ENCODE assay signal across 29 cellular contexts in the genomic region with DNA sequence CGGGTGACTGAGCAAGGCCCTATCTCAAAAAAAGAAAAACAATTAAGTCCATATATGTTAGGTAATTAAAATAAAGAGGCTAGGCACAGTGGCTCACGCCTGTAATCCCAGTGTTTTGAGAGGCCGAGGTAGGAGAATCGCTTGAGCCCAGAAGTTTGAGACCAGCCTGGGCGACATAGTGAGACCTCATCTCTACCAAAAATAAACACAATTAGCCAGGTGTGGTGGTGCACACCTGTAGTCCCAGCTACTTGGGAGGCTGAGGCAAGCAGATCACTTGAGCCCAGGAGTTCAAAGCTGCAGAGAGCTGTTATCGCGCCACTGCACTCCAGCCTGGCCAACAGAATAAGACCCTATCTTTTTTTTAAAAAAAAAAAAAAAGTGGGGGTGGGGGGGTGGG.
"Had no signal": no experiment of that assay in that cellular context is flagged by ENCODE, and none has a peak within 500 bp of the region (broad histone marks: within the 10 kb centered on the region; RNA-seq: fewer than 3 reads in every experiment).

No MANE protein-coding gene starts in this region.

- H3K36me3 Mint-ChIP-seq: naive thymus-derived CD8-positive, alpha-beta T cell; natural killer cell treated with Interleukin-12 subunit alpha and Interleukin-12 subunit beta and Interleukin-15 and Interleukin-18, amount 100 ng/mL, for 72 hours had no signal

- FAIRE-seq: small intestine, urothelium cell line had no signal

- H3K27me3 ChIP-seq: right lobe of liver, sigmoid colon, stomach, thyroid gland, upper lobe of left lung, vagina had no signal

- H2AFZ ChIP-seq: parathyroid adenoma had no signal

- ATAC-seq: naive thymus-derived CD8-positive, alpha-beta T cell; natural killer cell treated with Interleukin-12 subunit alpha and Interleukin-12 subunit beta and Interleukin-15 and Interleukin-18, amount 100 ng/mL, for 72 hours; psoas muscle; right cardiac atrium had no signal

- H3K4me3 Mint-ChIP-seq: naive B cell; naive thymus-derived CD8-positive, alpha-beta T cell; natural killer cell treated with Interleukin-12 subunit alpha and Interleukin-12 subunit beta and Interleukin-15 and Interleukin-18, amount 100 ng/mL, for 72 hours; nephron progenitor cell; neural crest cell; stimulated activated naive B cell treated with anti-CD40 and anti-IgM and Interleukin-4, amounts not matched to agents 10 μg/mL and 1 μg/mL and 100 μg/mL, for 72 hours; stimulated activated naive CD8-positive, alpha-beta T cell treated with anti-CD3 and anti-CD28 coated beads, Interleukin-15, Interleukin-2, amounts not matched to agents 100 ng/mL and 50 ng/mL, for 24 hours had no signal

- H3K9me3 Mint-ChIP-seq: naive B cell; naive thymus-derived CD8-positive, alpha-beta T cell; natural killer cell treated with Interleukin-12 subunit alpha and Interleukin-12 subunit beta and Interleukin-15 and Interleukin-18, amount 100 ng/mL, for 72 hours; nephron progenitor cell; neural crest cell; stimulated activated naive B cell treated with anti-CD40 and anti-IgM and Interleukin-4, amounts not matched to agents 10 μg/mL and 1 μg/mL and 100 μg/mL, for 72 hours; stimulated activated naive CD8-positive, alpha-beta T cell treated with anti-CD3 and anti-CD28 coated beads, Interleukin-15, Interleukin-2, amounts not matched to agents 100 ng/mL and 50 ng/mL, for 24 hours had no signal

- H3K27ac ChIP-seq: neutrophil, parathyroid adenoma, psoas muscle, sigmoid colon, stomach, thoracic aorta, thyroid gland, tibial nerve, upper lobe of left lung, vagina had no signal

- H3K27ac Mint-ChIP-seq: natural killer cell treated with Interleukin-12 subunit alpha and Interleukin-12 subunit beta and Interleukin-15 and Interleukin-18, amount 100 ng/mL, for 72 hours; progenitor cell of endocrine pancreas had no signal

- H3K4me3 ChIP-seq: psoas muscle, right lobe of liver, sigmoid colon, stomach, thoracic aorta, thyroid gland, tibial nerve, upper lobe of left lung, vagina had no signal

- H3K9ac ChIP-seq: parathyroid adenoma had no signal

- H3K36me3 ChIP-seq: neutrophil, right lobe of liver, sigmoid colon, stomach, thoracic aorta, thyroid gland, tibial nerve, upper lobe of left lung, vagina had no signal

- H3K4me1 ChIP-seq: parathyroid adenoma, psoas muscle, tibial nerve, upper lobe of left lung, vagina had no signal

- H3K9me3 ChIP-seq: neutrophil, psoas muscle, right lobe of liver, sigmoid colon, stomach, thoracic aorta, thyroid gland, tibial nerve, upper lobe of left lung, vagina had no signal

- DNase-seq: naive B cell; naive thymus-derived CD8-positive, alpha-beta T cell; nephron progenitor cell; nucleus accumbens; psoas muscle; right cardiac atrium; right lobe of liver; sigmoid colon; stimulated activated CD4-positive, alpha-beta T cell treated with anti-CD3 and anti-CD28 coated beads, Interleukin-15, amount 100 ng/mL, for 24 hours; stimulated activated CD4-positive, alpha-beta T cell treated with anti-CD3 and anti-CD28 coated beads, Interleukin-2, amount 100 ng/mL, for 24 hours; stimulated activated CD4-positive, alpha-beta T cell treated with anti-CD3 and anti-CD28 coated beads, Interleukin-2, amount 100 ng/mL, for 48 hours; stimulated activated CD4-positive, alpha-beta T cell treated with anti-CD3 and anti-CD28 coated beads, Interleukin-4, amount 100 ng/mL, for 24 hours; stimulated activated naive B cell treated with anti-CD40 and anti-IgM and Interleukin-4, amounts not matched to agents 10 μg/mL and 1 μg/mL and 100 μg/mL, for 72 hours; stimulated activated naive CD4-positive, alpha-beta T cell treated with Interleukin-2 at 50 U/mL for 16 hours; stomach; thyroid gland; trophoblast cell; upper lobe of left lung had no signal
